In the genomic region with DNA sequence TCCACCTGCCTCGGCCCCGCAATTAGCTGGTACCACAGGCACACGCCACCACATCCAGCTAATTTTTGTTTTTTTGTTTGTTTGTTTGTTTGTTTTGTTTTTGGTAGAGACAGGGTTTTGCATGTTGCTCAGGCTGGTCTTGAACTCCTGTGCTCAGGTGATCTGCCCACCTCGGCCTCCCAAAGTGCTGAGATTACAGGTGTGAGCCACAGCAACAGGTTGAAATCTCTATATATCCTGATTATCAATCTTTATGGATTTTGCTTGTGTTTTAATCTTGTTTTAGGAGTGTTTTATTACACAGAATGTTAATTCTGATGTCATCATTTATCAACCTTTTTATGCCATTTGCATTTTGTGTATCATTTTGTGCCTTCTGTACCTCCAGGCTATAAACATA, we compare ENCODE assay signal across 22 cellular contexts.
"Had no signal": no experiment of that assay in that cellular context is flagged by ENCODE, and none has a peak within 500 bp of the region (broad histone marks: within the 10 kb centered on the region; RNA-seq: fewer than 3 reads in every experiment).

No MANE protein-coding gene starts in this region.

- H3K27ac ChIP-seq: HL-60, RWPE1 had no signal

- H3K9me3 ChIP-seq: SK-N-SH had no signal

- H3K4me2 ChIP-seq: SK-N-SH had no signal

- DNase-seq: IMR-90, Karpas-422, KG1, MM.1S, NCI-H1092 treated with DMSO at 0.1 percent for 48 hours, NCI-H1436, NCI-H187, NCI-H2029, NCI-H2081 treated with DMSO at 0.1 percent for 48 hours, NCI-H2171, NCI-H226, NCI-H446, NCI-H510A, NCI-H524 treated with DMSO at 0.1 percent for 48 hours, NCI-H69, NCI-H774, PC-3, SHP77, SK-N-SH had no signal

- H3K9ac ChIP-seq: SK-N-SH had no signal

- ATAC-seq: Panc1, PC-3 had no signal
